ENCODE assay signal across 6 cellular contexts in the genomic region with DNA sequence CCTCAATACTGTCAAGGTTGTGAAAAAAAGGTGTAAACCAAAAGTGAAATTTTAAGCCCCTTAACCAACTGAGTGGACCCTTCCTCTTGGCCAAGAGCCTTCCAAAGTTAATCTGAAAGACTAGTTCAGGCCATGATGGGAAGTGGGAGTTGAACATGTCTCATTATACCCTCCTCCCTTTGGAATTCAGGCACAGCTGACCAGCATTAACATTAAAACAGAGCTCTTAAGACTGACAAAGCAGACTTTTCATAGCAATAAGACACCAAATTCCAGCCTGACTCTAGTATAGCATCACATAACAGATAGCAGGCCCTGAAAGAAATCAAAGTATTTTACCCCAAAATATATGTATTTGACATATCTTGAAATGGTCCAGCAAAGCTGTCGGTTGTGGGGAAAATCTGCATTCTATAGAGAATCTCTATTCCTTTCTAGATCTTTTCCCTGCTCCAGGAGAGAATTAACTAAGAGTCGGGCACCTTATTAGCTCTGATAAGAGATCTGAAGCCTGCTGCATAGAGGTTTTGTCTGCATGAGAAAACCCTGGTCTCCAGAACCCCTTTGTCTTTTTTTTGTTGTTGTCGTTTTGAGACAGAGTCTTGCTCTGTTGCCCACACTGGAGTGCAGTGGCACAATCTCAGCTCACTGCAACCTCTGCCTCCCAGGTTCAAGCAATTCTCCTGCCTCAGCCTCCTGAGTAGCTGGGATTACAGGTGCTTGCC. TPM values are rescaled to one million over a fixed set of nuclear protein-coding genes. Genes with fewer than 3 reads are reported as not detected.
"Had no signal": no experiment of that assay in that cellular context is flagged by ENCODE, and none has a peak within 500 bp of the region (broad histone marks: within the 10 kb centered on the region; RNA-seq: fewer than 3 reads in every experiment).

No MANE protein-coding gene starts in this region.

RNA-seq across cellular contexts. Expression of a gene that starts 43.2 kb away (rescaled TPM):
- total RNA-seq: GM23248, H4, H7, HFFc6, IMR-90, K562 had no signal
- polyA plus RNA-seq: GM23248, IMR-90, K562 had no signal
